In the genomic region with DNA sequence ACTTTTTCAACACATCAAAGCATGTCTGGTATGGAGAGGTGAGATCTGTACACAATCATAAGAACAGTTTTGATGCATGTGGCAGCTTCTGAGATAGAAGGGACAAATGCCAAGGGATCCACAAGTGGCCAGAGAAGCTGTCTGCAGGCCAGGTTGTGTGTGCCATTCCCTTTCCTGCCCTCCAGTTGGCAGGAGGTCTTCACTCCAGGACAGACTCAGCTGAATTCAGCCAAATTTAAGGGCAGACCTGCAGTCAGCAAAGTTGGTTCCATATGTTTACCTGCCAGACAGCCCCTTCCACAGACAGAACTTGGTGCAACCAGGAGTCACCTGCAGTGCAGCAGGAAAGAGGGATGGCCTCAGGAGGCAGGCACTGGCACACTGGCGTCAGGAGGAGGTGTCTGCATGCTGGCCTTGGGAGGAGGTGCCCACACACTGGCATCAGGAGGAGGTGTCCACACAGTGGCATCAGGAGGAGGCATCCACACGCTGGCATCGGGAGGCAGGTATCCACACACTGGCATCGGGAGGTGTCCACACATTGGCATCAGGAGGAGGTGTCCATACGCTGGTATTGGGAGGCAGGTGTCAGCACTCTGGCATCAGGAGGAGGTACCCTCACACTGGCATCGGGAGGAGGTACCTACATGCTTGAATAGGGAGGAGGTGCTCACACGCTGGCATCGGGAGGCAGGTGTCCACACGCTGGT, we compare ENCODE assay signal across 1 cellular context.
TF ChIP-seq lines count a peak whose summit lies in the region.

No MANE protein-coding gene starts in this region.

TF ChIP-seq in H1, 55 proteins besides CTCF, POLR2A, EP300 and RAD21:
- TF ChIP-seq BACH1 (IDR thresholded peaks at IDR 0.05; ENCODE audit: low read length), result no peak
- TF ChIP-seq MAFK (IDR thresholded peaks at IDR 0.05; ENCODE audit: low read depth, low read length), result no peak
- TF ChIP-seq FOSL1 (IDR thresholded peaks at IDR 0.05; ENCODE audit: insufficient read depth, low read depth, low read length), result no peak
- no peak for TF ChIP-seq BRCA1 (IDR thresholded peaks at IDR 0.05; ENCODE audit: low read depth, low read length)
- no peak for TF ChIP-seq GTF2F1 (IDR thresholded peaks at IDR 0.05; ENCODE audit: borderline replicate concordance, low read depth, low read length)
- TF ChIP-seq SIRT6 (IDR thresholded peaks at IDR 0.05; ENCODE audit: low read length), result no peak
- TF ChIP-seq NRF1 (IDR thresholded peaks at IDR 0.05; ENCODE audit: low read depth, low read length), result no peak
- no peak for TF ChIP-seq CEBPB (IDR thresholded peaks at IDR 0.05; ENCODE audit: low read depth, low read length)
- no peak for TF ChIP-seq EZH2 (IDR thresholded peaks at IDR 0.05; ENCODE audit: low read depth, low read length, severe bottlenecking)
- no peak for TF ChIP-seq EGR1 (IDR thresholded peaks at IDR 0.05; ENCODE audit: borderline replicate concordance, low read depth, low read length)
- TF ChIP-seq CHD1 (IDR thresholded peaks at IDR 0.05; ENCODE audit: low read depth, low read length), result no peak
- TF ChIP-seq, protein P1, sequence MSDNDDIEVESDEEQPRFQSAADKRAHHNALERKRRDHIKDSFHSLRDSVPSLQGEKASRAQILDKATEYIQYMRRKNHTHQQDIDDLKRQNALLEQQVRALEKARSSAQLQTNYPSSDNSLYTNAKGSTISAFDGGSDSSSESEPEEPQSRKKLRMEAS (IDR thresholded peaks at IDR 0.05), result no peak
- TF ChIP-seq TAF1 (IDR thresholded peaks at IDR 0.05; ENCODE audit: low read depth, low read length), result no peak
TF ChIP-seq in H1: peak in this region for 0.
